3 cellular contexts compared by ENCODE assay signal in genomic region chr12:72729451-72730010, GRCh38.
"Had no signal": no experiment of that assay in that cellular context is flagged by ENCODE, and none has a peak within 500 bp of the region (broad histone marks: within the 10 kb centered on the region; RNA-seq: fewer than 3 reads in every experiment).

No MANE protein-coding gene starts in this region.

- H3K4me3 ChIP-seq: GM12878 had no signal

- DNase-seq: GDM1, GF-D8 had no signal
